Comparison of ENCODE assay signal across 8 cellular contexts in genomic region chr2:111472844-111473403, GRCh38.
DNase-seq lines count a peak whose midpoint lies in the region; ATAC-seq and TF ChIP-seq lines count a peak whose summit lies in the region.
"Not testable (repeated sequence)": the region's sequence is repeated elsewhere in the genome, so short reads cannot be mapped to it uniquely, and the experiment has no call there.

No MANE protein-coding gene starts in this region.

- in situ Hi-C loops in IMR-90 (cut with MboI; ENCODE audit: low sequenced_read_pairs), result not testable (repeated sequence)

- CTCF ChIA-PET in AG04450 (lab: Charles Lee); IMR-90 (lab: Yijun Ruan, JAX); activated CD8-positive, alpha-beta T cell treated with anti-CD3 and anti-CD28 coated beads, Interleukin-2, amount 10 ng/mL, durations not matched to agents 7 days and 5 days (lab: Charles Lee): not testable (repeated sequence)

- H3K4me3 ChIP-seq in AG04450 (ENCODE audit: low read depth, low read length); IMR-90 (ENCODE audit: insufficient read depth, low read depth, low read length): not testable (repeated sequence)

- H4K91ac ChIP-seq in IMR-90 (ENCODE audit: insufficient read depth, low read depth, low read length), result peak overlapping the region; percentile 66; the same call in 1 of the 2 replicates

- peak overlapping the region; percentile 56 for H3K4ac ChIP-seq in IMR-90 (ENCODE audit: low read depth, low read length)

- not testable (repeated sequence) for TF ChIP-seq CTCF in AG04450 (IDR thresholded peaks at IDR 0.05; ENCODE audit: low read depth, low read length); IMR-90 (conservative IDR thresholded peaks at IDR 0.05; ENCODE audit: low read depth, low read length); osteocyte (IDR thresholded peaks at IDR 0.05)

- H2BK15ac ChIP-seq in IMR-90 (ENCODE audit: low read depth, low read length), result peak overlapping the region; percentile 27; the same call in 1 of the 3 replicates

- not testable (repeated sequence) for H3K9me3 ChIP-seq in AG04450 (ENCODE audit: control insufficient read depth, insufficient read depth, low read length); IMR-90 (ENCODE audit: control insufficient read depth, insufficient read depth, low read length); T-helper 17 cell (ENCODE audit: control insufficient read depth, low read length, poor library complexity, severe bottlenecking)

- DNase-seq in AG04450 (ENCODE audit: low read depth, low spot score); T-helper 17 cell; activated CD8-positive, alpha-beta T cell treated with anti-CD3 and anti-CD28 coated beads, Interleukin-2, amount 10 ng/mL, durations not matched to agents 7 days and 5 days; activated naive CD8-positive, alpha-beta T cell treated with anti-CD3 and anti-CD28 coated beads, Interleukin-2, amount 50 U/mL, for 24 hours; left ventricle myocardium superior; osteocyte (ENCODE audit: extremely low spot score, unreplicated experiment): not testable (repeated sequence)
- DNase-seq in IMR-90, result peak; percentile 21

- H3K9me1 ChIP-seq in IMR-90 (ENCODE audit: insufficient read depth, low read length), result not testable (repeated sequence)

- not testable (repeated sequence) for H2BK20ac ChIP-seq in IMR-90 (ENCODE audit: low read depth, low read length)

- H2AK9ac ChIP-seq in IMR-90 (replicated peaks; ENCODE audit: low read depth, low read length, poor library complexity), result not testable (repeated sequence)

- H3K9ac ChIP-seq in IMR-90 (ENCODE audit: low read depth, low read length), result peak overlapping the region; percentile 42; the same call in 1 of the 2 replicates

- H2AFZ ChIP-seq in IMR-90 (replicated peaks; ENCODE audit: low read length, poor library complexity), result not testable (repeated sequence)

- H3K36me3 Mint-ChIP-seq in T-helper 17 cell (ENCODE audit: low read depth); activated CD8-positive, alpha-beta T cell treated with anti-CD3 and anti-CD28 coated beads, Interleukin-2, amount 10 ng/mL, durations not matched to agents 7 days and 5 days (ENCODE audit: low read depth); activated naive CD8-positive, alpha-beta T cell treated with anti-CD3 and anti-CD28 coated beads, Interleukin-2, amount 50 U/mL, for 24 hours (ENCODE audit: low read depth); osteocyte (ENCODE audit: unreplicated experiment); stimulated activated naive CD8-positive, alpha-beta T cell treated with anti-CD3 and anti-CD28 coated beads, Interleukin-15, Interleukin-2, amounts not matched to agents 100 ng/mL and 50 ng/mL, for 24 hours (ENCODE audit: low read depth): not testable (repeated sequence)

- POLR2A ChIA-PET in AG04450 (lab: Yijun Ruan, JAX); IMR-90 (lab: Charles Lee; ENCODE audit: unreplicated experiment); activated CD8-positive, alpha-beta T cell treated with anti-CD3 and anti-CD28 coated beads, Interleukin-2, amount 10 ng/mL, durations not matched to agents 7 days and 5 days (lab: Charles Lee): not testable (repeated sequence)

- 0 out of 2 replicates have a peak overlapping the region, but pooled peaks have one; percentile 49 for H2BK120ac ChIP-seq in IMR-90 (ENCODE audit: low read depth, low read length)

- not testable (repeated sequence) for H3K56ac ChIP-seq in IMR-90 (ENCODE audit: extremely low read depth, insufficient read depth, low read length)

- H3K9me3 Mint-ChIP-seq in activated CD8-positive, alpha-beta T cell treated with anti-CD3 and anti-CD28 coated beads, Interleukin-2, amount 10 ng/mL, durations not matched to agents 7 days and 5 days (ENCODE audit: insufficient read depth); activated naive CD8-positive, alpha-beta T cell treated with anti-CD3 and anti-CD28 coated beads, Interleukin-2, amount 50 U/mL, for 24 hours; osteocyte (ENCODE audit: unreplicated experiment); stimulated activated naive CD8-positive, alpha-beta T cell treated with anti-CD3 and anti-CD28 coated beads, Interleukin-15, Interleukin-2, amounts not matched to agents 100 ng/mL and 50 ng/mL, for 24 hours: not testable (repeated sequence)

- peak overlapping the region; percentile 67; the same call in 1 of the 2 replicates for H4K5ac ChIP-seq in IMR-90 (ENCODE audit: low read depth, low read length)

- peak overlapping the region; percentile 77 for H3K27ac Mint-ChIP-seq in T-helper 17 cell
- H3K27ac Mint-ChIP-seq in activated CD8-positive, alpha-beta T cell treated with anti-CD3 and anti-CD28 coated beads, Interleukin-2, amount 10 ng/mL, durations not matched to agents 7 days and 5 days, result peak overlapping the region; percentile 0
- peak overlapping the region; percentile 47 for H3K27ac Mint-ChIP-seq in activated naive CD8-positive, alpha-beta T cell treated with anti-CD3 and anti-CD28 coated beads, Interleukin-2, amount 50 U/mL, for 24 hours
- peak overlapping the region; percentile 45 for H3K27ac Mint-ChIP-seq in osteocyte (ENCODE audit: unreplicated experiment)
- H3K27ac Mint-ChIP-seq in stimulated activated naive CD8-positive, alpha-beta T cell treated with anti-CD3 and anti-CD28 coated beads, Interleukin-15, Interleukin-2, amounts not matched to agents 100 ng/mL and 50 ng/mL, for 24 hours, result peak overlapping the region; percentile 76

- not testable (repeated sequence) for BruUV-seq in IMR-90 (replicated peaks; lab: Mats Ljungman, UMichigan)

- TF ChIP-seq POLR2A in IMR-90 (IDR thresholded peaks at IDR 0.05; ENCODE audit: low read depth, low read length), result not testable (repeated sequence)

- 0 out of 4 replicates have a peak overlapping the region, but pooled peaks of 1 of the 2 experiments have one; percentile 25 for H4K8ac ChIP-seq in IMR-90 (ENCODE audit: low read depth in 2 of 2, low read length in 2 of 2)

- ATAC-seq in IMR-90 (ENCODE audit: low read depth) (peak; percentile 3; the same call in 1 of the 2 replicates), T-helper 17 cell (peak; percentile 49), left ventricle myocardium superior (peak; percentile 4)
- ATAC-seq in activated CD8-positive, alpha-beta T cell treated with anti-CD3 and anti-CD28 coated beads, Interleukin-2, amount 10 ng/mL, durations not matched to agents 7 days and 5 days, result not testable (repeated sequence)
- peak; percentile 55 for ATAC-seq in activated naive CD8-positive, alpha-beta T cell treated with anti-CD3 and anti-CD28 coated beads, Interleukin-2, amount 50 U/mL, for 24 hours

- intact Hi-C loops in IMR-90 (cut with micrococcal nuclease); left ventricle myocardium superior (cut with micrococcal nuclease): not testable (repeated sequence)

- peak overlapping the region; percentile 74; the same call in 1 of the 2 replicates for H3K14ac ChIP-seq in IMR-90 (replicated peaks; ENCODE audit: low read depth, low read length)

- H3K79me1 ChIP-seq in IMR-90 (ENCODE audit: low read depth in 1 of 2, low read length in 2 of 2), result peaks cover 3 to 28% of the 10 kb centered on the region in 2 experiments

- peak overlapping the region; percentile 81 for H2BK5ac ChIP-seq in IMR-90 (ENCODE audit: low read depth, low read length, poor library complexity, severe bottlenecking)

- peak overlapping the region; percentile 79 for H3K18ac ChIP-seq in IMR-90 (ENCODE audit: low read depth, low read length)

- dilution Hi-C loops in IMR-90 (cut with HindIII; ENCODE audit: low sequenced_read_pairs, unreplicated experiment), result not testable (repeated sequence)

- peaks cover 53% of the 10 kb centered on the region for H4K20me1 ChIP-seq in IMR-90 (ENCODE audit: insufficient read depth, low read length)

- peak overlapping the region; percentile 50 for H3K4me3 Mint-ChIP-seq in T-helper 17 cell
- not testable (repeated sequence) for H3K4me3 Mint-ChIP-seq in activated CD8-positive, alpha-beta T cell treated with anti-CD3 and anti-CD28 coated beads, Interleukin-2, amount 10 ng/mL, durations not matched to agents 7 days and 5 days; activated naive CD8-positive, alpha-beta T cell treated with anti-CD3 and anti-CD28 coated beads, Interleukin-2, amount 50 U/mL, for 24 hours; osteocyte (ENCODE audit: unreplicated experiment)
- peak overlapping the region; percentile 1 for H3K4me3 Mint-ChIP-seq in stimulated activated naive CD8-positive, alpha-beta T cell treated with anti-CD3 and anti-CD28 coated beads, Interleukin-15, Interleukin-2, amounts not matched to agents 100 ng/mL and 50 ng/mL, for 24 hours

- not testable (repeated sequence) for H3K27me3 Mint-ChIP-seq in T-helper 17 cell; activated CD8-positive, alpha-beta T cell treated with anti-CD3 and anti-CD28 coated beads, Interleukin-2, amount 10 ng/mL, durations not matched to agents 7 days and 5 days (ENCODE audit: low read depth); activated naive CD8-positive, alpha-beta T cell treated with anti-CD3 and anti-CD28 coated beads, Interleukin-2, amount 50 U/mL, for 24 hours; osteocyte (ENCODE audit: unreplicated experiment); stimulated activated naive CD8-positive, alpha-beta T cell treated with anti-CD3 and anti-CD28 coated beads, Interleukin-15, Interleukin-2, amounts not matched to agents 100 ng/mL and 50 ng/mL, for 24 hours

- not testable (repeated sequence) for H3K36me3 ChIP-seq in IMR-90 (ENCODE audit: control insufficient read depth, insufficient read depth, low read length)

- peaks cover 19% of the 10 kb centered on the region for H3K4me1 ChIP-seq in IMR-90 (ENCODE audit: control insufficient read depth, insufficient read depth, low read length)

- H3K4me2 ChIP-seq in IMR-90 (ENCODE audit: low read depth, low read length), result peak overlapping the region; percentile 22; the same call in 1 of the 2 replicates

- whole genome bisulfite sequencing in IMR-90 (ENCODE audit: extremely low coverage in 2 of 2, insufficient read length in 1 of 2), 2 experiments, result no CpG with 5 or more reads among the region's 7 CpGs

- not testable (repeated sequence) for H3K23ac ChIP-seq in IMR-90 (ENCODE audit: low read depth, low read length)

- not testable (repeated sequence) for H3K4me1 Mint-ChIP-seq in T-helper 17 cell; activated CD8-positive, alpha-beta T cell treated with anti-CD3 and anti-CD28 coated beads, Interleukin-2, amount 10 ng/mL, durations not matched to agents 7 days and 5 days (ENCODE audit: low read depth); osteocyte (ENCODE audit: unreplicated experiment)
- H3K4me1 Mint-ChIP-seq in activated naive CD8-positive, alpha-beta T cell treated with anti-CD3 and anti-CD28 coated beads, Interleukin-2, amount 50 U/mL, for 24 hours, result peaks cover 15% of the 10 kb centered on the region
- peaks cover 15% of the 10 kb centered on the region for H3K4me1 Mint-ChIP-seq in stimulated activated naive CD8-positive, alpha-beta T cell treated with anti-CD3 and anti-CD28 coated beads, Interleukin-15, Interleukin-2, amounts not matched to agents 100 ng/mL and 50 ng/mL, for 24 hours (ENCODE audit: low read depth)

- H3K27ac ChIP-seq in AG04450 (ENCODE audit: low read depth, low read length), result peak overlapping the region; percentile 57
- H3K27ac ChIP-seq in IMR-90 (ENCODE audit: insufficient read depth, low read length), result peak overlapping the region; percentile 95

- not testable (repeated sequence) for H3K27me3 ChIP-seq in AG04450 (ENCODE audit: control insufficient read depth, insufficient read depth, low read length); IMR-90 (ENCODE audit: control insufficient read depth, insufficient read depth, low read length)

- peak overlapping the region; percentile 90 for H2AK5ac ChIP-seq in IMR-90 (ENCODE audit: low read depth, low read length)

- TF ChIP-seq RAD21 in IMR-90 (IDR thresholded peaks at IDR 0.05; ENCODE audit: low read length), result not testable (repeated sequence)

Comparison
In these comparisons a context has a peak if more than half of its experiments do, and no peak if none do; other contexts are left out.
1. H3K27ac Mint-ChIP-seq: peak in every context shown above with its lines; median percentile 77 in T-helper 17 cell; 76 in stimulated activated naive CD8-positive, alpha-beta T cell treated with anti-CD3 and anti-CD28 coated beads, Interleukin-15, Interleukin-2, amounts not matched to agents 100 ng/mL and 50 ng/mL, for 24 hours; 47 in activated naive CD8-positive, alpha-beta T cell treated with anti-CD3 and anti-CD28 coated beads, Interleukin-2, amount 50 U/mL, for 24 hours; 45 in osteocyte; 0 in activated CD8-positive, alpha-beta T cell treated with anti-CD3 and anti-CD28 coated beads, Interleukin-2, amount 10 ng/mL, durations not matched to agents 7 days and 5 days.